Comparison of ENCODE assay signal across 18 cellular contexts in genomic region chr3:197586181-197586580, GRCh38. TPM values are rescaled to one million over a fixed set of nuclear protein-coding genes. Genes with fewer than 3 reads are reported as not detected.
DNase-seq lines count a peak whose midpoint lies in the region; FAIRE-seq and TF ChIP-seq lines count a peak whose summit lies in the region.
"Had no signal": no experiment of that assay in that cellular context is flagged by ENCODE, and none has a peak within 500 bp of the region (broad histone marks: within the 10 kb centered on the region; RNA-seq: fewer than 3 reads in every experiment).

No MANE protein-coding gene starts in this region.

- H3K18ac ChIP-seq in H1 (ENCODE audit: extremely low read depth, low read length), result no peak overlapping the region

- CTCF ChIA-PET in H1 (lab: Charles Lee; ENCODE audit: partially characterized antibody), result interaction anchor here (0.7 to 5.8 kb wide), 4 partner anchors 9 to 24 kb away, joined by 3 to 42 read pairs (median 4); no protein-coding TSS in a partner anchor

- intact Hi-C loops in transverse colon (cut with DNase I; ENCODE audit: low total_unique reads), result no loop called here

- H4K8ac ChIP-seq in H1 (ENCODE audit: extremely low read depth, insufficient read depth, low read length), result no peak overlapping the region

- H2BK12ac ChIP-seq in H1 (ENCODE audit: low read depth, low read length), result no peak overlapping the region

- H3K4me1 ChIP-seq in H1 (replicated peaks in 1 of 4; ENCODE audit: control insufficient read depth in 3 of 4, insufficient read depth in 4 of 4, low read length in 3 of 4) (no peaks in the 10 kb centered on the region), transverse colon (peaks cover 8 to 37% (median 19%) of the 10 kb centered on the region in 4 donors)
- H3K4me1 ChIP-seq: HAP-1 had no signal

- TF ChIP-seq CTCF in VCaP (conservative IDR thresholded peaks at IDR 0.05), result no peak
- no peak for TF ChIP-seq CTCF in H1 (IDR thresholded peaks at IDR 0.05; ENCODE audit: control extremely low read depth in 1 of 3, insufficient read depth in 1 of 3, low read depth in 1 of 3, low read length in 3 of 3)
- TF ChIP-seq CTCF in transverse colon (IDR thresholded peaks at IDR 0.05), result no peak

- H2AK5ac ChIP-seq in H1 (ENCODE audit: low read depth, low read length), result no peak overlapping the region

- POLR2A ChIA-PET in H1 (lab: Charles Lee; ENCODE audit: partially characterized antibody), result interaction anchor here (1.2 to 1.4 kb wide), 2 partner anchors 11 to 13 kb away, joined by 5 to 7 read pairs; no protein-coding TSS in a partner anchor

- no peak overlapping the region for H3K14ac ChIP-seq in H1 (ENCODE audit: insufficient read length)

- no peak overlapping the region for H2AFZ ChIP-seq in H1 (ENCODE audit: low read length)

- no peaks in the 10 kb centered on the region for H4K20me1 ChIP-seq in H1 (replicated peaks in 1 of 2; ENCODE audit: control insufficient read depth in 1 of 2, insufficient read depth in 2 of 2, low read length in 2 of 2)
- H4K20me1 ChIP-seq: BLaER1 had no signal

- no peak overlapping the region for H4K5ac ChIP-seq in H1 (ENCODE audit: insufficient read length, low read depth, low read length)

- H3K27me3 ChIP-seq in H1 (replicated peaks in 1 of 4; ENCODE audit: control insufficient read depth in 3 of 4, extremely low read depth in 1 of 4, insufficient read depth in 3 of 4, low read length in 3 of 4) (no peaks in the 10 kb centered on the region), transverse colon (no peaks in the 10 kb centered on the region)
- H3K27me3 ChIP-seq: BLaER1 had no signal

- no peak overlapping the region for H4K91ac ChIP-seq in H1 (replicated peaks; ENCODE audit: insufficient read length, low read length)

- TF ChIP-seq POLR2A in H1 (IDR thresholded peaks at IDR 0.05; ENCODE audit: control extremely low read depth in 1 of 2, low read depth in 2 of 2, low read length in 2 of 2), result no peak
- no peak for TF ChIP-seq POLR2A in transverse colon (IDR thresholded peaks at IDR 0.05)

- 0 out of 2 replicates have a peak overlapping the region, but pooled peaks have one; percentile 18 for H2BK20ac ChIP-seq in H1 (ENCODE audit: low read length)

- no peak overlapping the region for H2BK15ac ChIP-seq in H1 (ENCODE audit: low read length)

- H3K23me2 ChIP-seq in H1 (ENCODE audit: low read depth, low read length), result no peaks in the 10 kb centered on the region

- DNase-seq in DMS 273 (lab: John Stamatoyannopoulos, UW; ENCODE audit: unreplicated experiment) (peak; percentile 52), DMS 273 treated with DMSO at 0.1 percent for 48 hours (lab: John Stamatoyannopoulos, UW) (no peak), H1 (ENCODE audit: low read depth in 1 of 2, low spot score in 2 of 2) (no peak), transverse colon (no peak), GM19239 (ENCODE audit: insufficient read length, low spot score) (no peak), GM19240 (ENCODE audit: insufficient read length, low spot score) (no peak)
- DNase-seq: AML-193; Caco-2; CD8-positive, alpha-beta memory T cell; GOT3 had no signal

- no peak overlapping the region for H3K9ac ChIP-seq in H1 (replicated peaks in 1 of 4; ENCODE audit: extremely low read depth in 1 of 4, low read depth in 3 of 4, low read length in 3 of 4)
- H3K9ac ChIP-seq: BLaER1 had no signal

- TF ChIP-seq RAD21 in H1 (IDR thresholded peaks at IDR 0.05 in 1 of 2, conservative IDR thresholded peaks at IDR 0.05 in 1 of 2; ENCODE audit: low read depth in 2 of 2, low read length in 2 of 2), result no peak

- no peak overlapping the region for H2BK5ac ChIP-seq in H1 (ENCODE audit: low read depth, low read length)

- H3K4me3 ChIP-seq in H1 (ENCODE audit: extremely low read depth in 1 of 4, insufficient read depth in 2 of 4, low read depth in 3 of 4, low read length in 4 of 4), result no peak overlapping the region
- no peak overlapping the region for H3K4me3 ChIP-seq in transverse colon
- H3K4me3 ChIP-seq: BLaER1, GM12878, HAP-1 had no signal

- FAIRE-seq in H1 (lab: Jason Lieb, UNC) (no peak), GM19239 (lab: Jason Lieb, UNC) (no peak)
- FAIRE-seq: GM18507, HepG2, HTR-8/SVneo had no signal

- no peak overlapping the region for H3K4me2 ChIP-seq in H1 (ENCODE audit: insufficient read depth in 1 of 2, low read depth in 2 of 2, low read length in 2 of 2)
- H3K4me2 ChIP-seq: BLaER1 had no signal

- H3K23ac ChIP-seq in H1 (ENCODE audit: insufficient read length), result no peak overlapping the region

- H2BK120ac ChIP-seq in H1 (replicated peaks; ENCODE audit: low read depth, low read length), result no peak overlapping the region

- H3K79me2 ChIP-seq in H1 (ENCODE audit: control insufficient read depth in 1 of 2, insufficient read depth in 2 of 2, low read length in 2 of 2), result no peaks in the 10 kb centered on the region

- H3K27ac ChIP-seq in VCaP (peak overlapping the region; percentile 64), H1 (ENCODE audit: low read depth, low read length) (no peak overlapping the region), transverse colon (peak overlapping the region; percentile 55 to 83 (median 80))
- H3K27ac ChIP-seq: 22Rv1, BLaER1 had no signal

- 91% methylated on average over 2 of the region's 2 CpGs; no CpG with 5 or more reads in 1 of the 2 experiments for whole genome bisulfite sequencing in H1 (ENCODE audit: extremely low coverage in 1 of 2, insufficient coverage in 1 of 2, insufficient read length in 1 of 2, insufficient replicate concordance in 2 of 2, low coverage in 1 of 2, low lambda C conversion rate in 2 of 2, missing lambda C conversion rate in 1 of 2), 2 experiments
- WGBS in transverse colon (ENCODE audit: low coverage in 1 of 2), 2 donors, result 96 to 100% methylated on average over 2 of the region's 2 CpGs

- H3K36me3 ChIP-seq in H1 (ENCODE audit: control insufficient read depth in 2 of 4, insufficient read depth in 4 of 4, low read length in 3 of 4) (no peaks in the 10 kb centered on the region), transverse colon (no peaks in the 10 kb centered on the region)
- H3K36me3 ChIP-seq: BLaER1, HAP-1 had no signal

- no peak overlapping the region for H3K4ac ChIP-seq in H1 (replicated peaks; ENCODE audit: insufficient read length, low read depth, low read length)

- no peak overlapping the region for H3K56ac ChIP-seq in H1 (replicated peaks; ENCODE audit: insufficient read length, low read depth, low read length)

- in situ Hi-C loops in transverse colon (cut with MboI; ENCODE audit: low pct_ligation_motif_present in 1 of 4, low pct_unique_long_range_greater_than_20kb in 1 of 4, low sequenced_read_pairs in 3 of 4), result no loop called here

- H3K79me1 ChIP-seq in H1 (ENCODE audit: low read depth, low read length), result no peaks in the 10 kb centered on the region

- TF ChIP-seq EP300 in H1 (IDR thresholded peaks at IDR 0.05; ENCODE audit: borderline replicate concordance in 1 of 2, low read depth in 2 of 2, low read length in 2 of 2) (no peak), transverse colon (IDR thresholded peaks at IDR 0.05; ENCODE audit: low read depth) (no peak)

- no peaks in the 10 kb centered on the region for H3K9me3 ChIP-seq in H1 (ENCODE audit: insufficient read depth in 2 of 2, low read depth in 1 of 2, low read length in 1 of 2)
- no peaks in the 10 kb centered on the region for H3K9me3 ChIP-seq in transverse colon
- H3K9me3 ChIP-seq: BLaER1, Caco-2, HAP-1 had no signal

TF ChIP-seq in H1, 55 proteins besides CTCF, POLR2A, EP300 and RAD21 (continues in another document):
- TF ChIP-seq E2F6 (IDR thresholded peaks at IDR 0.05), result no peak
- TF ChIP-seq CHD1 (IDR thresholded peaks at IDR 0.05; ENCODE audit: low read depth, low read length), result no peak
- no peak for TF ChIP-seq BCL11A (IDR thresholded peaks at IDR 0.05; ENCODE audit: low read depth in 2 of 2, low read length in 2 of 2)
- TF ChIP-seq GABPA (IDR thresholded peaks at IDR 0.05; ENCODE audit: borderline replicate concordance, insufficient read depth, low read length), result no peak
- TF ChIP-seq CTBP2 (IDR thresholded peaks at IDR 0.05; ENCODE audit: borderline replicate concordance, insufficient read depth, insufficient read length, low read length), result no peak
- TF ChIP-seq RXRA (IDR thresholded peaks at IDR 0.05; ENCODE audit: insufficient read depth, low read depth, low read length), result no peak
- TF ChIP-seq MAX (IDR thresholded peaks at IDR 0.05), result no peak
- no peak for TF ChIP-seq KDM4A (IDR thresholded peaks at IDR 0.05; ENCODE audit: low read depth, low read length, severe bottlenecking)
- TF ChIP-seq SP1 (IDR thresholded peaks at IDR 0.05; ENCODE audit: low read depth, low read length), result no peak
- TF ChIP-seq SP4 (IDR thresholded peaks at IDR 0.05; ENCODE audit: low read length), result no peak
- TF ChIP-seq CBX5 (IDR thresholded peaks at IDR 0.05; ENCODE audit: low read depth, low read length), result no peak
- no peak for TF ChIP-seq USF2 (IDR thresholded peaks at IDR 0.05; ENCODE audit: low read length)
- no peak for TF ChIP-seq PHF8 (conservative IDR thresholded peaks at IDR 0.05; ENCODE audit: low read depth, low read length)

RNA-seq across cellular contexts. Expression of gene BDH1, which starts 30.4 kb away (rescaled TPM):
- total RNA-seq in H1 (2021; fragmentation: NEBNext Ultra II Directional; extraction: Animal tissue kit (Norgen Biotek cat#: 25700)), result 24.0 and 27.2 TPM in 2 replicates
- polyA plus RNA-seq in H1 (2011; rRNA removed), result 27.7 and 28.1 TPM in 2 replicates
- 35.9 TPM for polyA plus RNA-seq in H1 (2011; cell fraction: cytosol; rRNA removed)
- 45.8 TPM for polyA plus RNA-seq in H1 (2011; cell fraction: nucleus; rRNA removed)
- 21.0 to 34.8 TPM (median 31.0 TPM) in 4 replicates for polyA plus RNA-seq in H1 (2012, experiment 1 of 2)
- polyA plus RNA-seq in H1 (2012, experiment 2 of 2), result 18.8 TPM
- polyA plus RNA-seq in H1 (2013, experiment 1 of 2), result 16.2 TPM
- polyA plus RNA-seq in H1 (2013, experiment 2 of 2), result 14.6 TPM
- 28.8 and 37.6 TPM in 2 replicates for polyA minus RNA-seq in H1 (2011; rRNA and poly(A)+ RNA removed)
- 12.6 TPM for polyA minus RNA-seq in H1 (2011; cell fraction: cytosol; rRNA and poly(A)+ RNA removed)
- 26.3 TPM for polyA minus RNA-seq in H1 (2011; cell fraction: nucleus; rRNA and poly(A)+ RNA removed)
- total RNA-seq in transverse colon, result 100 to 1,000 TPM; 127 to 258 (median 197) TPM
